In the genomic region with DNA sequence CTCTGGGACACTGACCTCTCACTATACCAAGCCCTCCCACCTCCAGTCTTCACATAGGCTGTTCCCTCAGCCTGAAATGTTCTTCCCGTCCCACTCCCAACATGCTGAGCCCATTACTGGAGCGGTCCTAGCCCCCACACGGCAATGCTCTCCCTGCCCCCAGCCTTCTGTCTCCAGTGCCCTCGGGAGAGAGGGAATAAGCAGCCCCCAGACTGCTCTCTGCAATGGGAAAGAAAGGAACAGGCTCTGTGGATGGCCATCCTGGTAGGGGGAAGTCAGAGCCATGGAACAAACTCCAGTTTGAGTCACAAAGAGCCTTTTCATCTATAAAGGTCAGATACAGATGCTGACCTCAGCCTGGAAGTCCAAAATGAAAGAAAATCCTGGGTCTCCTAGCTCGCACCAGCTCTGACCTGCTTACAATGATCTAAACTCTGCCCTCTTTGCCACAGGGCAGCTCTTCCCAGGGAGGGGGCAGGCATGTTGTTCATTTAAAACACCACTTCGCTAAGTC, we compare ENCODE assay signal across 2 cellular contexts.
TF ChIP-seq lines count a peak whose summit lies in the region.

No MANE protein-coding gene starts in this region.

TF ChIP-seq in WTC11, 78 proteins besides CTCF, POLR2A, EP300 and RAD21 (continued from another document):
- TF ChIP-seq ZNF425 (CRISPR knock-in tag; conservative IDR thresholded peaks at IDR 0.05) = no peak
- TF ChIP-seq E2F1 (CRISPR knock-in tag; IDR thresholded peaks at IDR 0.05) = no peak
- TF ChIP-seq, protein P1, sequence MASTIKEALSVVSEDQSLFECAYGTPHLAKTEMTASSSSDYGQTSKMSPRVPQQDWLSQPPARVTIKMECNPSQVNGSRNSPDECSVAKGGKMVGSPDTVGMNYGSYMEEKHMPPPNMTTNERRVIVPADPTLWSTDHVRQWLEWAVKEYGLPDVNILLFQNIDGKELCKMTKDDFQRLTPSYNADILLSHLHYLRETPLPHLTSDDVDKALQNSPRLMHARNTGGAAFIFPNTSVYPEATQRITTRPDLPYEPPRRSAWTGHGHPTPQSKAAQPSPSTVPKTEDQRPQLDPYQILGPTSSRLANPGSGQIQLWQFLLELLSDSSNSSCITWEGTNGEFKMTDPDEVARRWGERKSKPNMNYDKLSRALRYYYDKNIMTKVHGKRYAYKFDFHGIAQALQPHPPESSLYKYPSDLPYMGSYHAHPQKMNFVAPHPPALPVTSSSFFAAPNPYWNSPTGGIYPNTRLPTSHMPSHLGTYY (CRISPR knock-in tag; IDR thresholded peaks at IDR 0.05) = no peak
- TF ChIP-seq GABPB1 (CRISPR knock-in tag; IDR thresholded peaks at IDR 0.05) = no peak

TF ChIP-seq in H1, 55 proteins besides CTCF, POLR2A, EP300 and RAD21 (continued from another document):
- TF ChIP-seq CHD7 (IDR thresholded peaks at IDR 0.05; ENCODE audit: insufficient replicate concordance, low read length) (no peak), GTF2F1 (IDR thresholded peaks at IDR 0.05; ENCODE audit: borderline replicate concordance, low read depth, low read length) (no peak), POLR2AphosphoS5 (IDR thresholded peaks at IDR 0.05; ENCODE audit: low read depth, low read length) (no peak), NRF1 (IDR thresholded peaks at IDR 0.05; ENCODE audit: low read depth, low read length) (no peak), PHF8 (conservative IDR thresholded peaks at IDR 0.05; ENCODE audit: low read depth, low read length) (no peak), SAP30 (IDR thresholded peaks at IDR 0.05; ENCODE audit: insufficient read depth, insufficient replicate concordance, low read length) (no peak), SIN3A (conservative IDR thresholded peaks at IDR 0.05 in 1 of 2, IDR thresholded peaks at IDR 0.05 in 1 of 2; ENCODE audit: low read depth in 1 of 2, low read length in 2 of 2) (no peak), CTBP2 (IDR thresholded peaks at IDR 0.05; ENCODE audit: borderline replicate concordance, insufficient read depth, insufficient read length, low read length) (no peak), TBP (IDR thresholded peaks at IDR 0.05; ENCODE audit: low read depth, low read length) (no peak), CHD1 (IDR thresholded peaks at IDR 0.05; ENCODE audit: low read depth, low read length) (no peak), MAX (IDR thresholded peaks at IDR 0.05) (no peak), NANOG (IDR thresholded peaks at IDR 0.05; ENCODE audit: insufficient read depth, low read depth, low read length, poor library complexity, severe bottlenecking) (no peak), GABPA (IDR thresholded peaks at IDR 0.05; ENCODE audit: borderline replicate concordance, insufficient read depth, low read length) (no peak), CEBPB (IDR thresholded peaks at IDR 0.05; ENCODE audit: low read depth, low read length) (no peak), BCL11A (IDR thresholded peaks at IDR 0.05; ENCODE audit: low read depth in 2 of 2, low read length in 2 of 2) (no peak), EGR1 (IDR thresholded peaks at IDR 0.05; ENCODE audit: borderline replicate concordance, low read depth, low read length) (no peak)
- TF ChIP-seq, protein P2, sequence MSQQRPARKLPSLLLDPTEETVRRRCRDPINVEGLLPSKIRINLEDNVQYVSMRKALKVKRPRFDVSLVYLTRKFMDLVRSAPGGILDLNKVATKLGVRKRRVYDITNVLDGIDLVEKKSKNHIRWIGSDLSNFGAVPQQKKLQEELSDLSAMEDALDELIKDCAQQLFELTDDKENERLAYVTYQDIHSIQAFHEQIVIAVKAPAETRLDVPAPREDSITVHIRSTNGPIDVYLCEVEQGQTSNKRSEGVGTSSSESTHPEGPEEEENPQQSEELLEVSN (IDR thresholded peaks at IDR 0.05) = no peak
